Comparison of ENCODE assay signal across 1 cellular context in the genomic region with DNA sequence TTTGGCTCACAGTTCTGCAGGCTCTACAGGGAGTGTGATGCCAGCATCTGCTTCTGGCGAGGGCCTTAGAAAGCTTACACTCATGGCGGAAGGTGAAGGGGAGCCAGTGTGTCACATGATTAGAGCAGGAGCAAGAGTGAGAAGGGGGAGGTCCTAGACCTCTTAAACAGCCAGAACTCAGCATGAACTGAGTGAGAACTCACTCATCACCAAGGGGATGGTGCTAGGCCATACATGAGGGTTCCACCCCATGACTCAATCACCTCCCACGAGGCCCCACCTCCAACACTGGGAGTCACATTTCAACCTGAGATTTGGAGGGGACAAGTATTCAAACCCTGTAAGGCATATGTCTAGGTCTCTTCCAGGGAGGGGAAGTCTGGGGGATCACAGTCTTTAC.
TF ChIP-seq lines count a peak whose summit lies in the region.

No MANE protein-coding gene starts in this region.

TF ChIP-seq in K562, 482 proteins besides CTCF, POLR2A, EP300 and RAD21 (continued from another document):
- TF ChIP-seq, protein P1, sequence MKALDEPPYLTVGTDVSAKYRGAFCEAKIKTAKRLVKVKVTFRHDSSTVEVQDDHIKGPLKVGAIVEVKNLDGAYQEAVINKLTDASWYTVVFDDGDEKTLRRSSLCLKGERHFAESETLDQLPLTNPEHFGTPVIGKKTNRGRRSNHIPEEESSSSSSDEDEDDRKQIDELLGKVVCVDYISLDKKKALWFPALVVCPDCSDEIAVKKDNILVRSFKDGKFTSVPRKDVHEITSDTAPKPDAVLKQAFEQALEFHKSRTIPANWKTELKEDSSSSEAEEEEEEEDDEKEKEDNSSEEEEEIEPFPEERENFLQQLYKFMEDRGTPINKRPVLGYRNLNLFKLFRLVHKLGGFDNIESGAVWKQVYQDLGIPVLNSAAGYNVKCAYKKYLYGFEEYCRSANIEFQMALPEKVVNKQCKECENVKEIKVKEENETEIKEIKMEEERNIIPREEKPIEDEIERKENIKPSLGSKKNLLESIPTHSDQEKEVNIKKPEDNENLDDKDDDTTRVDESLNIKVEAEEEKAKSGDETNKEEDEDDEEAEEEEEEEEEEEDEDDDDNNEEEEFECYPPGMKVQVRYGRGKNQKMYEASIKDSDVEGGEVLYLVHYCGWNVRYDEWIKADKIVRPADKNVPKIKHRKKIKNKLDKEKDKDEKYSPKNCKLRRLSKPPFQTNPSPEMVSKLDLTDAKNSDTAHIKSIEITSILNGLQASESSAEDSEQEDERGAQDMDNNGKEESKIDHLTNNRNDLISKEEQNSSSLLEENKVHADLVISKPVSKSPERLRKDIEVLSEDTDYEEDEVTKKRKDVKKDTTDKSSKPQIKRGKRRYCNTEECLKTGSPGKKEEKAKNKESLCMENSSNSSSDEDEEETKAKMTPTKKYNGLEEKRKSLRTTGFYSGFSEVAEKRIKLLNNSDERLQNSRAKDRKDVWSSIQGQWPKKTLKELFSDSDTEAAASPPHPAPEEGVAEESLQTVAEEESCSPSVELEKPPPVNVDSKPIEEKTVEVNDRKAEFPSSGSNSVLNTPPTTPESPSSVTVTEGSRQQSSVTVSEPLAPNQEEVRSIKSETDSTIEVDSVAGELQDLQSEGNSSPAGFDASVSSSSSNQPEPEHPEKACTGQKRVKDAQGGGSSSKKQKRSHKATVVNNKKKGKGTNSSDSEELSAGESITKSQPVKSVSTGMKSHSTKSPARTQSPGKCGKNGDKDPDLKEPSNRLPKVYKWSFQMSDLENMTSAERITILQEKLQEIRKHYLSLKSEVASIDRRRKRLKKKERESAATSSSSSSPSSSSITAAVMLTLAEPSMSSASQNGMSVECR (CRISPR knock-in tag; IDR thresholded peaks at IDR 0.05) = no peak
- TF ChIP-seq, protein P2, sequence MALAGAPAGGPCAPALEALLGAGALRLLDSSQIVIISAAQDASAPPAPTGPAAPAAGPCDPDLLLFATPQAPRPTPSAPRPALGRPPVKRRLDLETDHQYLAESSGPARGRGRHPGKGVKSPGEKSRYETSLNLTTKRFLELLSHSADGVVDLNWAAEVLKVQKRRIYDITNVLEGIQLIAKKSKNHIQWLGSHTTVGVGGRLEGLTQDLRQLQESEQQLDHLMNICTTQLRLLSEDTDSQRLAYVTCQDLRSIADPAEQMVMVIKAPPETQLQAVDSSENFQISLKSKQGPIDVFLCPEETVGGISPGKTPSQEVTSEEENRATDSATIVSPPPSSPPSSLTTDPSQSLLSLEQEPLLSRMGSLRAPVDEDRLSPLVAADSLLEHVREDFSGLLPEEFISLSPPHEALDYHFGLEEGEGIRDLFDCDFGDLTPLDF (CRISPR knock-in tag; IDR thresholded peaks at IDR 0.05) = no peak
- no peak for TF ChIP-seq DDX20 (tag; IDR thresholded peaks at IDR 0.05; ENCODE audit: low read depth)
- no peak for TF ChIP-seq TFAM (CRISPR knock-in tag; conservative IDR thresholded peaks at IDR 0.05)
- TF ChIP-seq ZBTB7A (IDR thresholded peaks at IDR 0.05; ENCODE audit: borderline replicate concordance, control insufficient read depth, low read depth, low read length) = 0 out of 2 replicates have a peak, but pooled peaks have one; percentile 22
- no peak for TF ChIP-seq ZBTB17 (CRISPR knock-in tag; IDR thresholded peaks at IDR 0.05)
- TF ChIP-seq DIDO1 (tag; IDR thresholded peaks at IDR 0.05; ENCODE audit: low read depth) = no peak
- TF ChIP-seq, protein P3, sequence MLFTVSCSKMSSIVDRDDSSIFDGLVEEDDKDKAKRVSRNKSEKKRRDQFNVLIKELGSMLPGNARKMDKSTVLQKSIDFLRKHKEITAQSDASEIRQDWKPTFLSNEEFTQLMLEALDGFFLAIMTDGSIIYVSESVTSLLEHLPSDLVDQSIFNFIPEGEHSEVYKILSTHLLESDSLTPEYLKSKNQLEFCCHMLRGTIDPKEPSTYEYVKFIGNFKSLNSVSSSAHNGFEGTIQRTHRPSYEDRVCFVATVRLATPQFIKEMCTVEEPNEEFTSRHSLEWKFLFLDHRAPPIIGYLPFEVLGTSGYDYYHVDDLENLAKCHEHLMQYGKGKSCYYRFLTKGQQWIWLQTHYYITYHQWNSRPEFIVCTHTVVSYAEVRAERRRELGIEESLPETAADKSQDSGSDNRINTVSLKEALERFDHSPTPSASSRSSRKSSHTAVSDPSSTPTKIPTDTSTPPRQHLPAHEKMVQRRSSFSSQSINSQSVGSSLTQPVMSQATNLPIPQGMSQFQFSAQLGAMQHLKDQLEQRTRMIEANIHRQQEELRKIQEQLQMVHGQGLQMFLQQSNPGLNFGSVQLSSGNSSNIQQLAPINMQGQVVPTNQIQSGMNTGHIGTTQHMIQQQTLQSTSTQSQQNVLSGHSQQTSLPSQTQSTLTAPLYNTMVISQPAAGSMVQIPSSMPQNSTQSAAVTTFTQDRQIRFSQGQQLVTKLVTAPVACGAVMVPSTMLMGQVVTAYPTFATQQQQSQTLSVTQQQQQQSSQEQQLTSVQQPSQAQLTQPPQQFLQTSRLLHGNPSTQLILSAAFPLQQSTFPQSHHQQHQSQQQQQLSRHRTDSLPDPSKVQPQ (CRISPR knock-in tag; IDR thresholded peaks at IDR 0.05; ENCODE audit: borderline replicate concordance) = no peak
- no peak for TF ChIP-seq ZNF124 (CRISPR knock-in tag; IDR thresholded peaks at IDR 0.05)
- TF ChIP-seq CBX3 (IDR thresholded peaks at IDR 0.05; ENCODE audit: borderline replicate concordance in 1 of 2, low read length in 2 of 2) = peak in 1 of 2 experiments; percentile 45; a peak in 1 of 3 replicates
- TF ChIP-seq YY1 (IDR thresholded peaks at IDR 0.05; ENCODE audit: borderline replicate concordance in 1 of 3, control insufficient read depth in 1 of 3, extremely low read depth in 1 of 3, insufficient read depth in 3 of 3, insufficient read length in 1 of 3, insufficient replicate concordance in 2 of 3, low read depth in 1 of 3, low read length in 2 of 3) = peak in 1 of 3 experiments; percentile 35
- no peak for TF ChIP-seq ZNF140 (CRISPR knock-in tag; IDR thresholded peaks at IDR 0.05)
- TF ChIP-seq, protein P4, sequence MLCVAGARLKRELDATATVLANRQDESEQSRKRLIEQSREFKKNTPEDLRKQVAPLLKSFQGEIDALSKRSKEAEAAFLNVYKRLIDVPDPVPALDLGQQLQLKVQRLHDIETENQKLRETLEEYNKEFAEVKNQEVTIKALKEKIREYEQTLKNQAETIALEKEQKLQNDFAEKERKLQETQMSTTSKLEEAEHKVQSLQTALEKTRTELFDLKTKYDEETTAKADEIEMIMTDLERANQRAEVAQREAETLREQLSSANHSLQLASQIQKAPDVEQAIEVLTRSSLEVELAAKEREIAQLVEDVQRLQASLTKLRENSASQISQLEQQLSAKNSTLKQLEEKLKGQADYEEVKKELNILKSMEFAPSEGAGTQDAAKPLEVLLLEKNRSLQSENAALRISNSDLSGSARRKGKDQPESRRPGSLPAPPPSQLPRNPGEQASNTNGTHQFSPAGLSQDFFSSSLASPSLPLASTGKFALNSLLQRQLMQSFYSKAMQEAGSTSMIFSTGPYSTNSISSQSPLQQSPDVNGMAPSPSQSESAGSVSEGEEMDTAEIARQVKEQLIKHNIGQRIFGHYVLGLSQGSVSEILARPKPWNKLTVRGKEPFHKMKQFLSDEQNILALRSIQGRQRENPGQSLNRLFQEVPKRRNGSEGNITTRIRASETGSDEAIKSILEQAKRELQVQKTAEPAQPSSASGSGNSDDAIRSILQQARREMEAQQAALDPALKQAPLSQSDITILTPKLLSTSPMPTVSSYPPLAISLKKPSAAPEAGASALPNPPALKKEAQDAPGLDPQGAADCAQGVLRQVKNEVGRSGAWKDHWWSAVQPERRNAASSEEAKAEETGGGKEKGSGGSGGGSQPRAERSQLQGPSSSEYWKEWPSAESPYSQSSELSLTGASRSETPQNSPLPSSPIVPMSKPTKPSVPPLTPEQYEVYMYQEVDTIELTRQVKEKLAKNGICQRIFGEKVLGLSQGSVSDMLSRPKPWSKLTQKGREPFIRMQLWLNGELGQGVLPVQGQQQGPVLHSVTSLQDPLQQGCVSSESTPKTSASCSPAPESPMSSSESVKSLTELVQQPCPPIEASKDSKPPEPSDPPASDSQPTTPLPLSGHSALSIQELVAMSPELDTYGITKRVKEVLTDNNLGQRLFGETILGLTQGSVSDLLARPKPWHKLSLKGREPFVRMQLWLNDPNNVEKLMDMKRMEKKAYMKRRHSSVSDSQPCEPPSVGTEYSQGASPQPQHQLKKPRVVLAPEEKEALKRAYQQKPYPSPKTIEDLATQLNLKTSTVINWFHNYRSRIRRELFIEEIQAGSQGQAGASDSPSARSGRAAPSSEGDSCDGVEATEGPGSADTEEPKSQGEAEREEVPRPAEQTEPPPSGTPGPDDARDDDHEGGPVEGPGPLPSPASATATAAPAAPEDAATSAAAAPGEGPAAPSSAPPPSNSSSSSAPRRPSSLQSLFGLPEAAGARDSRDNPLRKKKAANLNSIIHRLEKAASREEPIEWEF (CRISPR knock-in tag; IDR thresholded peaks at IDR 0.05) = no peak
- TF ChIP-seq HMG20B (CRISPR knock-in tag; IDR thresholded peaks at IDR 0.05) = no peak
- no peak for TF ChIP-seq MEF2D (tag; conservative IDR thresholded peaks at IDR 0.05; ENCODE audit: low read depth)
- no peak for TF ChIP-seq PYGO2 (tag; IDR thresholded peaks at IDR 0.05)
- no peak for TF ChIP-seq ZNF561 (CRISPR knock-in tag; conservative IDR thresholded peaks at IDR 0.05)
- TF ChIP-seq, protein P5, sequence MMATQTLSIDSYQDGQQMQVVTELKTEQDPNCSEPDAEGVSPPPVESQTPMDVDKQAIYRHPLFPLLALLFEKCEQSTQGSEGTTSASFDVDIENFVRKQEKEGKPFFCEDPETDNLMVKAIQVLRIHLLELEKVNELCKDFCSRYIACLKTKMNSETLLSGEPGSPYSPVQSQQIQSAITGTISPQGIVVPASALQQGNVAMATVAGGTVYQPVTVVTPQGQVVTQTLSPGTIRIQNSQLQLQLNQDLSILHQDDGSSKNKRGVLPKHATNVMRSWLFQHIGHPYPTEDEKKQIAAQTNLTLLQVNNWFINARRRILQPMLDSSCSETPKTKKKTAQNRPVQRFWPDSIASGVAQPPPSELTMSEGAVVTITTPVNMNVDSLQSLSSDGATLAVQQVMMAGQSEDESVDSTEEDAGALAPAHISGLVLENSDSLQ (IDR thresholded peaks at IDR 0.05) = no peak
- no peak for TF ChIP-seq RUNX1 (IDR thresholded peaks at IDR 0.05; ENCODE audit: low read depth)
- TF ChIP-seq MCM2 (IDR thresholded peaks at IDR 0.05; ENCODE audit: low read depth) = no peak
- TF ChIP-seq MAFK (IDR thresholded peaks at IDR 0.05; ENCODE audit: low read length) = no peak
- TF ChIP-seq ELF2 (CRISPR knock-in tag; IDR thresholded peaks at IDR 0.05) = no peak
